In the genomic region with DNA sequence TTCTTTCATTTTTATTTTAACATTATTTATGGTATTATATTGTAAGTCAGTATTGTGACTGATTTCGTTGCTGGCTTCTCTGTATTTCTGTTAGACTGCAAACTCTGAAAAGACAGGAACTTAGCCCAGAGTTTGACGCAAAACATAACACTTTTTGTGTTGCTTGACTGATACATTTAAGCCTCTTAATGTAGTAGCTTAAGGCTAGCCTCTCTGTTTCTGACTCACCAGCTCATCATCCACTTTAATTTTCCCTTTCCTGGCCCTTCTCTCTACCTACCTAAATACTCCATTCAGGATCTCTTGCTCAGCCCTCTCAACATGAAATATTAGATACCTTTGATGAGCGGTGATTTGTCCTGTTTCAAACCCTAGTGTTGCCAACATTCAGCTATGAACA, we compare ENCODE assay signal across 25 cellular contexts.
"Had no signal": no experiment of that assay in that cellular context is flagged by ENCODE, and none has a peak within 500 bp of the region (broad histone marks: within the 10 kb centered on the region; RNA-seq: fewer than 3 reads in every experiment).

No MANE protein-coding gene starts in this region.

- DNase-seq: activated CD4-positive, alpha-beta T cell treated with anti-CD3 and anti-CD28 coated beads for 4 hours; activated CD8-positive, alpha-beta memory T cell treated with anti-CD3 and anti-CD28 coated beads, Interleukin-2, amount 50 U/mL, for 48 hours; activated CD8-positive, alpha-beta T cell treated with anti-CD3 and anti-CD28 coated beads, Interleukin-2, amount 10 ng/mL, durations not matched to agents 7 days and 5 days; activated naive CD4-positive, alpha-beta T cell treated with anti-CD3 and anti-CD28 coated beads, Interleukin-2, amount 50 U/mL, for 16 hours; activated naive CD8-positive, alpha-beta T cell treated with anti-CD3 and anti-CD28 coated beads, Interleukin-2, amount 10 ng/mL, durations not matched to agents 7 days and 5 days; activated T-cell treated with anti-CD3 and anti-CD28 coated beads, Interleukin-2, amount 50 U/mL, for 1 hour; adrenal gland; aorta; central memory CD4-positive, alpha-beta T cell; NCI-H1092; NCI-H1417; NCI-H1930; NCI-H2171; NCI-H2227 treated with DMSO at 0.1 percent for 48 hours; NCI-H446 treated with DMSO at 0.1 percent for 48 hours; NCI-H524 treated with DMSO at 0.1 percent for 48 hours; NCI-H748 treated with DMSO at 0.1 percent for 48 hours; RPMI8226; SJCRH30; SK-N-SH; SW 1271 had no signal

- H3K36me3 ChIP-seq: adrenal gland, SJCRH30 had no signal

- ATAC-seq: activated CD8-positive, alpha-beta T cell treated with anti-CD3 and anti-CD28 coated beads, Interleukin-2, amount 10 ng/mL, durations not matched to agents 7 days and 5 days; Panc1; Right ventricle myocardium inferior had no signal

- H3K9me3 ChIP-seq: adrenal gland, SJCRH30, SK-N-SH had no signal

- FAIRE-seq: bronchial epithelial cell had no signal

- H3K4me1 ChIP-seq: adrenal gland, SJCRH30 had no signal

- H3K4me3 ChIP-seq: adrenal gland, SJCRH30 had no signal

- H3K27ac ChIP-seq: adrenal gland, SJCRH30, VCaP had no signal

- H3K27me3 ChIP-seq: adrenal gland, SJCRH30 had no signal
